ENCODE assay signal across 19 cellular contexts in genomic region chrY:9265551-9265950, GRCh38.
DNase-seq lines count a peak whose midpoint lies in the region; ATAC-seq and TF ChIP-seq lines count a peak whose summit lies in the region.
"Had no signal": no experiment of that assay in that cellular context is flagged by ENCODE, and none has a peak within 500 bp of the region (broad histone marks: within the 10 kb centered on the region; RNA-seq: fewer than 3 reads in every experiment).

No MANE protein-coding gene starts in this region.

- in situ Hi-C loops in GM23248 (cut with MboI) = no loop called here

- TF ChIP-seq RAD21 in SK-N-SH (IDR thresholded peaks at IDR 0.05; ENCODE audit: low read length) = no peak

- no peak for TF ChIP-seq CTCF in SK-N-SH (IDR thresholded peaks at IDR 0.05)

- CTCF ChIA-PET in SK-N-SH (lab: Yijun Ruan, JAX) = no interaction called here

- POLR2A ChIA-PET in SK-N-SH (lab: Yijun Ruan, JAX) = no interaction called here

- H3K9me3 ChIP-seq in GM23248 (ENCODE audit: low read depth) = no peaks in the 10 kb centered on the region
- H3K9me3 ChIP-seq in SK-N-SH = no peaks in the 10 kb centered on the region
- H3K9me3 ChIP-seq: A549; BE2C; BLaER1 treated with 17β-estradiol and CSF1 and Interleukin-3, amounts not matched to agents 10 nM and 100 nM had no signal

- no peaks in the 10 kb centered on the region for H3K4me1 ChIP-seq in GM23248 (ENCODE audit: insufficient read depth)
- no peaks in the 10 kb centered on the region for H3K4me1 ChIP-seq in SK-N-SH (ENCODE audit: control insufficient read depth in 1 of 2, insufficient read depth in 2 of 2, low read depth in 1 of 2, low read length in 1 of 2)
- H3K4me1 ChIP-seq: A549; BE2C; BLaER1 treated with 17β-estradiol and CSF1 and Interleukin-3, amounts not matched to agents 10 nM and 100 nM had no signal

- DNase-seq in AG20443 (ENCODE audit: low spot score) = peak; percentile 21
- peak; percentile 60 for DNase-seq in GM23248
- DNase-seq in fibroblast of gingiva (ENCODE audit: low read depth) = peak; percentile 10
- no peak for DNase-seq in SK-N-SH
- no peak for DNase-seq in Kasumi-1 (lab: John Stamatoyannopoulos, UW)
- DNase-seq: 8988T; ACHN; BE2C; CD4-positive, alpha-beta T cell; CD8-positive, alpha-beta memory T cell; DMS 273 treated with DMSO at 0.1 percent for 48 hours; DMS79; GF-D8; H9; HFFc6 had no signal

- H3K4me2 ChIP-seq in GM23248 (ENCODE audit: unreplicated experiment) = no peak overlapping the region
- no peak overlapping the region for H3K4me2 ChIP-seq in SK-N-SH
- H3K4me2 ChIP-seq: A549; BLaER1 treated with 17β-estradiol and CSF1 and Interleukin-3, amounts not matched to agents 10 nM and 100 nM; GM23338 had no signal

- H3K27ac ChIP-seq in GM23248 (no peak overlapping the region), SK-N-SH (ENCODE audit: low read depth in 2 of 2, low read length in 1 of 2) (no peak overlapping the region)
- H3K27ac ChIP-seq: A549; BLaER1 treated with 17β-estradiol and CSF1 and Interleukin-3, amounts not matched to agents 10 nM and 100 nM had no signal

- H3K79me2 ChIP-seq in GM23248 (ENCODE audit: insufficient read depth) (no peaks in the 10 kb centered on the region), SK-N-SH (ENCODE audit: insufficient read depth) (no peaks in the 10 kb centered on the region)

- TF ChIP-seq EP300 in SK-N-SH (IDR thresholded peaks at IDR 0.05; ENCODE audit: borderline replicate concordance in 1 of 2, low read depth in 1 of 2, low read length in 1 of 2) = no peak

- H3K9me2 ChIP-seq in GM23248 (ENCODE audit: insufficient read depth) (no peaks in the 10 kb centered on the region), SK-N-SH (no peaks in the 10 kb centered on the region)

- no peaks in the 10 kb centered on the region for H3K27me3 ChIP-seq in GM23248 (replicated peaks; ENCODE audit: insufficient read depth)
- H3K27me3 ChIP-seq in SK-N-SH (ENCODE audit: insufficient read depth) = no peaks in the 10 kb centered on the region
- H3K27me3 ChIP-seq: BE2C; BLaER1 treated with 17β-estradiol and CSF1 and Interleukin-3, amounts not matched to agents 10 nM and 100 nM had no signal

- H3F3A ChIP-seq in GM23248 (ENCODE audit: insufficient read depth) (no peaks in the 10 kb centered on the region), SK-N-SH (replicated peaks; ENCODE audit: insufficient read depth) (no peaks in the 10 kb centered on the region)

- H3K4me3 ChIP-seq in GM23248 (no peak overlapping the region), SK-N-SH (ENCODE audit: low read depth in 2 of 2, low read length in 1 of 2) (no peak overlapping the region)
- H3K4me3 ChIP-seq: A549; BLaER1 treated with 17β-estradiol and CSF1 and Interleukin-3, amounts not matched to agents 10 nM and 100 nM; GM23338 had no signal

- no peaks in the 10 kb centered on the region for H3K36me3 ChIP-seq in GM23248 (ENCODE audit: low read depth)
- H3K36me3 ChIP-seq in SK-N-SH (replicated peaks in 1 of 2; ENCODE audit: control insufficient read depth in 1 of 2, insufficient read depth in 2 of 2, low read length in 1 of 2) = no peaks in the 10 kb centered on the region
- H3K36me3 ChIP-seq: BE2C; BLaER1 treated with 17β-estradiol and CSF1 and Interleukin-3, amounts not matched to agents 10 nM and 100 nM had no signal

- H4K20me1 ChIP-seq in GM23248 (ENCODE audit: insufficient read depth) (no peaks in the 10 kb centered on the region), SK-N-SH (ENCODE audit: insufficient read depth) (no peaks in the 10 kb centered on the region)
- H4K20me1 ChIP-seq: BLaER1 treated with 17β-estradiol and CSF1 and Interleukin-3, amounts not matched to agents 10 nM and 100 nM had no signal

- 0 to 37% methylated on average over 1 to 2 of the region's 3 CpGs for WGBS in GM23248 (ENCODE audit: low coverage in 1 of 2, low lambda C conversion rate in 2 of 2, missing lambda C conversion rate in 2 of 2), 2 experiments
- WGBS in SK-N-SH (ENCODE audit: low lambda C conversion rate) = no CpG with 5 or more reads among the region's 3 CpGs

- ATAC-seq in HG03175 (IDR thresholded peaks at IDR 0.05; ENCODE audit: unreplicated experiment) = no peak
- ATAC-seq: A549, GM23338 had no signal

- no peak overlapping the region for H2AFZ ChIP-seq in GM23248
- H2AFZ ChIP-seq in SK-N-SH (ENCODE audit: low read depth) = no peak overlapping the region
- H2AFZ ChIP-seq: GM23338 had no signal

- no peak overlapping the region for H3K9ac ChIP-seq in GM23248
- no peak overlapping the region for H3K9ac ChIP-seq in SK-N-SH
- H3K9ac ChIP-seq: BLaER1 treated with 17β-estradiol and CSF1 and Interleukin-3, amounts not matched to agents 10 nM and 100 nM had no signal

TF ChIP-seq in SK-N-SH, 30 proteins besides CTCF, POLR2A, EP300 and RAD21:
- TF ChIP-seq USF1 (IDR thresholded peaks at IDR 0.05; ENCODE audit: borderline replicate concordance, low read depth) (no peak), RCOR1 (IDR thresholded peaks at IDR 0.05; ENCODE audit: low read length) (no peak), TAF1 (IDR thresholded peaks at IDR 0.05; ENCODE audit: borderline replicate concordance, low read depth, low read length) (no peak), FOSL2 (IDR thresholded peaks at IDR 0.05; ENCODE audit: borderline replicate concordance, low read depth) (no peak), MXI1 (IDR thresholded peaks at IDR 0.05; ENCODE audit: low read depth, low read length) (no peak)

Comparison
In these comparisons a context has a peak if more than half of its experiments do, and no peak if none do; other contexts are left out.
1. DNase-seq: peak in AG20443 (single experiment), GM23248 (single experiment) and fibroblast of gingiva (single experiment); none in SK-N-SH (single experiment) and Kasumi-1 (0 of 2).